7 cellular contexts compared by ENCODE assay signal in the genomic region with DNA sequence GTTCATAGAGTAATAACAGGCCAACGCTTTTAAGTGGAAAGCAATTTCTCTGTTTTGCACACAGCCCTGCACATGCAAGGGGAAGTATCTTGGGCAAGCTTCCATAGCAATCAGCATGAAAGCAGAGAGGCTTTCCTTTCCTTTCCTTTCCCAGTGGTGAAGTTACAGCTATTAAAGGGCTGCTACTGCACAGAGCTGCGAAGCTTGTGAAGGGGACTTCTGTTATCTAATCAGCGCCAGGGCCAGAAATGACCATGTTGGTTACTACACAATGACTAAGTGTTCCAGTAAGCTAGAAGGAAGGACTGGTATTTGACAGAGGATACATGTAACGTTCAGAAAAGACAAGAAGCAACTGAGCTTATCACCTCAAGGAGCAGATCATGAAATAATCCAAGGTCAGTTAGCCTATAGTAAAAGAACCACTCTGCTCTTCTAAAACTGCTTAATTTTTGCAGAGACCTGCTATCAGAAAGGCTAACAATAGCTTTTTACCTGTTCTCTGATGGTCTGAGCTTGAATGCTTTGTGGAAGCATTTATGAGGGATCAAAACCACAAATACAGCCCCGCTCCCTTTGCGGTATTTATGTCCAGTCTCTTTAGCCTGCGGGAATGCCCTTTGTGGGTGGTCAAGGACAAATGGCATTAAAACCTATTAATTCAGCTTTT. TPM values are rescaled to one million over a fixed set of nuclear protein-coding genes. Genes with fewer than 3 reads are reported as not detected.
DNase-seq lines count a peak whose midpoint lies in the region; ATAC-seq and FAIRE-seq lines count a peak whose summit lies in the region.

No MANE protein-coding gene starts in this region.

- DNase-seq in OCI-M1 (lab: John Stamatoyannopoulos, UW) (peak; percentile 99), foreskin melanocyte (peak; percentile 74), small intestine (peak; percentile 45), NCI-H2171 treated with DMSO at 0.1 percent for 48 hours (lab: John Stamatoyannopoulos, UW) (no peak), ureter (ENCODE audit: low spot score) (no peak)
- DNase-seq in stimulated activated CD4-positive, alpha-beta T cell treated with anti-CD3 and anti-CD28 coated beads, Interleukin-4, amount 100 ng/mL, for 1 hour, result no peak

- H3K36me3 ChIP-seq in small intestine (ENCODE audit: control insufficient read depth in 2 of 2, insufficient read depth in 2 of 2, low read length in 2 of 2), result no peaks in the 10 kb centered on the region

- H3K27me3 ChIP-seq in small intestine (ENCODE audit: control insufficient read depth in 2 of 2, insufficient read depth in 2 of 2, low read length in 2 of 2), result no peaks in the 10 kb centered on the region

- no peak for FAIRE-seq in small intestine (lab: Jason Lieb, UNC)

- H3K9me3 ChIP-seq in small intestine (ENCODE audit: control insufficient read depth, low read depth), result no peaks in the 10 kb centered on the region

- no peak overlapping the region for H3K4me3 ChIP-seq in small intestine (ENCODE audit: low read depth in 1 of 2, low read length in 2 of 2)

- H3K4me1 ChIP-seq in small intestine (ENCODE audit: control insufficient read depth in 2 of 2, insufficient read depth in 1 of 2, low read depth in 1 of 2, low read length in 1 of 2), result peaks cover 5 to 14% of the 10 kb centered on the region in 2 donors

- peak overlapping the region in 1 of 2 donors; percentile 54 for H3K27ac ChIP-seq in small intestine (ENCODE audit: low read depth in 1 of 2, low read length in 1 of 2)

- ATAC-seq in GM21786 (IDR thresholded peaks at IDR 0.05; ENCODE audit: unreplicated experiment), result peak; percentile 53

- WGBS in small intestine, 3 donors, result 30 to 50% (median 38%) methylated on average over 7 of the region's 7 CpGs

RNA-seq across cellular contexts. Expression of gene SGMS1, which starts 45.9 kb away (rescaled TPM):
- 10 to 100 TPM in 2 of 3 donors, 1 to 10 TPM in 1; 7.6 to 12.3 (median 10.5) TPM for polyA plus RNA-seq in small intestine
- 78.8 TPM for total RNA-seq in ureter

Comparison
In these comparisons a context has a peak if more than half of its experiments do, and no peak if none do; other contexts are left out.
1. DNase-seq: peak in OCI-M1 (single experiment), foreskin melanocyte (single experiment) and small intestine (single experiment); none in NCI-H2171 treated with DMSO at 0.1 percent for 48 hours (single experiment), stimulated activated CD4-positive, alpha-beta T cell treated with anti-CD3 and anti-CD28 coated beads, Interleukin-4, amount 100 ng/mL, for 1 hour (single experiment) and ureter (single experiment).